ENCODE assay signal across 15 cellular contexts in the genomic region with DNA sequence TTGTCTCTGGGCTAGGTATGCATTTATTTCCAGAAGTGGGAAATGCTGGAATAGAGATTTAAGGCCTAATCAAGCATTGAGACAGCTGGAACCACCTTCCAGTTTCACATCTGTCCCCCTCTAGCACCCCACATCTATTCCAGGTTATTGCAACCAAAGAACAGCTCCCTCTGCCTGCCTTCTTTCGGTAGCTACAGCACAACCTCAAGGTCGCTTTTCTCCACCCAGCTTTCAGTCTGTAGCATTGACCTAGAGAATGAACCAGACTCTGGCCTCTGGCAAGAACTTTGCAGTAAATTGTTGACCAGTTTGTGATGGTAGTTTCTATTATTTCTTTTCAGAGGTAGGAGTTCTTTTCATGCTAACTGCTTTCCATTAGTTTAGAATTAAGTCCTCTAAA.
DNase-seq lines count a peak whose midpoint lies in the region; ATAC-seq and TF ChIP-seq lines count a peak whose summit lies in the region.
"Had no signal": no experiment of that assay in that cellular context is flagged by ENCODE, and none has a peak within 500 bp of the region (broad histone marks: within the 10 kb centered on the region; RNA-seq: fewer than 3 reads in every experiment).

No MANE protein-coding gene starts in this region.

- ATAC-seq in heart left ventricle (peak in 3 of 4 donors; percentile 43 to 60 (median 58)), Right ventricle myocardium inferior (no peak), foreskin keratinocyte (no peak), GM21526 (IDR thresholded peaks at IDR 0.05; ENCODE audit: low FRiP score, unreplicated experiment) (no peak)
- ATAC-seq in stimulated activated naive CD8-positive, alpha-beta T cell treated with anti-CD3 and anti-CD28 coated beads, Interleukin-15, amount 100 ng/mL, for 72 hours: no peak

- H3K4me3 ChIP-seq in heart left ventricle (no peak overlapping the region), testis (no peak overlapping the region)

- H3K9me3 Mint-ChIP-seq in stimulated activated naive CD8-positive, alpha-beta T cell treated with anti-CD3 and anti-CD28 coated beads, Interleukin-15, amount 100 ng/mL, for 72 hours: no peaks in the 10 kb centered on the region
- H3K9me3 Mint-ChIP-seq: dendritic cell treated with granulocyte-macrophage colony-stimulating factor and Interleukin-4, amounts not matched to agents 40 ng/mL and 50 ng/mL, for 4 days; mesothelial cell of epicardium had no signal

- H3K4me3 Mint-ChIP-seq in stimulated activated naive CD8-positive, alpha-beta T cell treated with anti-CD3 and anti-CD28 coated beads, Interleukin-15, amount 100 ng/mL, for 72 hours: no peak overlapping the region
- H3K4me3 Mint-ChIP-seq: dendritic cell treated with granulocyte-macrophage colony-stimulating factor and Interleukin-4, amounts not matched to agents 40 ng/mL and 50 ng/mL, for 4 days; mesothelial cell of epicardium had no signal

- TF ChIP-seq CTCF in heart left ventricle (IDR thresholded peaks at IDR 0.05) (peak in 9 of 12 donors; percentile 17 to 58 (median 32)), foreskin keratinocyte (conservative IDR thresholded peaks at IDR 0.05) (peak; percentile 20), testis (IDR thresholded peaks at IDR 0.05) (peak in 2 of 3 experiments; percentile 21 to 42)

- H3K27me3 ChIP-seq in heart left ventricle: no peaks in the 10 kb centered on the region
- no peaks in the 10 kb centered on the region for H3K27me3 ChIP-seq in foreskin keratinocyte
- H3K27me3 ChIP-seq in testis: no peaks in the 10 kb centered on the region

- H3K36me3 ChIP-seq in heart left ventricle (no peaks in the 10 kb centered on the region), testis (ENCODE audit: low read depth, missing control alignments) (no peaks in the 10 kb centered on the region)

- no peaks in the 10 kb centered on the region for H3K9me3 ChIP-seq in heart left ventricle
- H3K9me3 ChIP-seq in testis: no peaks in the 10 kb centered on the region

- no peaks in the 10 kb centered on the region for H3K4me1 Mint-ChIP-seq in stimulated activated naive CD8-positive, alpha-beta T cell treated with anti-CD3 and anti-CD28 coated beads, Interleukin-15, amount 100 ng/mL, for 72 hours

- TF ChIP-seq POLR2A in heart left ventricle (IDR thresholded peaks at IDR 0.05) (no peak), testis (IDR thresholded peaks at IDR 0.05) (no peak)

- peaks cover 9% of the 10 kb centered on the region for H3K27me3 Mint-ChIP-seq in stimulated activated naive CD8-positive, alpha-beta T cell treated with anti-CD3 and anti-CD28 coated beads, Interleukin-15, amount 100 ng/mL, for 72 hours

- no peak for DNase-seq in heart left ventricle
- DNase-seq in Right ventricle myocardium inferior (ENCODE audit: missing footprints): no peak
- DNase-seq in OCI-M1 (lab: John Stamatoyannopoulos, UW): peak; percentile 23
- no peak for DNase-seq in foreskin keratinocyte
- DNase-seq in testis: peak; percentile 69
- no peak for DNase-seq in COR-L47 (lab: John Stamatoyannopoulos, UW)
- no peak for DNase-seq in stimulated activated naive CD8-positive, alpha-beta T cell treated with anti-CD3 and anti-CD28 coated beads, Interleukin-15, amount 100 ng/mL, for 72 hours
- DNase-seq: amygdala, DMS79, NCI-H1092 treated with DMSO at 0.1 percent for 48 hours, substantia nigra, T-helper 9 cell had no signal

- intact Hi-C loops in heart left ventricle (cut with DNase I) (no loop called here), Right ventricle myocardium inferior (cut with DNase I) (no loop called here), testis (cut with DNase I; ENCODE audit: low total_unique reads) (no loop called here)

- no peak overlapping the region for H3K27ac Mint-ChIP-seq in stimulated activated naive CD8-positive, alpha-beta T cell treated with anti-CD3 and anti-CD28 coated beads, Interleukin-15, amount 100 ng/mL, for 72 hours
- H3K27ac Mint-ChIP-seq: dendritic cell treated with granulocyte-macrophage colony-stimulating factor and Interleukin-4, amounts not matched to agents 40 ng/mL and 50 ng/mL, for 4 days; mesothelial cell of epicardium had no signal

- H3K27ac ChIP-seq in heart left ventricle (peak overlapping the region in 3 of 12 donors; percentile 15 to 36 (median 31)), foreskin keratinocyte (no peak overlapping the region), testis (no peak overlapping the region)

- peaks cover 0 to 15% (median 3%) of the 10 kb centered on the region in 12 donors for H3K4me1 ChIP-seq in heart left ventricle
- peaks cover 7% of the 10 kb centered on the region for H3K4me1 ChIP-seq in foreskin keratinocyte
- H3K4me1 ChIP-seq in testis: no peaks in the 10 kb centered on the region

- WGBS in heart left ventricle, 4 donors: 16 to 53% (median 35%) methylated on average over 2 of the region's 2 CpGs
- WGBS in testis, 2 donors: 37 to 58% methylated on average over 2 of the region's 2 CpGs

Comparison
In these comparisons a context has a peak if more than half of its experiments do, and no peak if none do; other contexts are left out.
1. ATAC-seq: peak in heart left ventricle (3 of 4); none in Right ventricle myocardium inferior (single experiment), foreskin keratinocyte (single experiment), GM21526 (single experiment) and stimulated activated naive CD8-positive, alpha-beta T cell treated with anti-CD3 and anti-CD28 coated beads, Interleukin-15, amount 100 ng/mL, for 72 hours (single experiment).
2. DNase-seq: peak in OCI-M1 (single experiment) and testis (single experiment); none in heart left ventricle (0 of 5), Right ventricle myocardium inferior (single experiment), foreskin keratinocyte (0 of 2), COR-L47 (single experiment) and stimulated activated naive CD8-positive, alpha-beta T cell treated with anti-CD3 and anti-CD28 coated beads, Interleukin-15, amount 100 ng/mL, for 72 hours (0 of 2).
3. Peak in every context shown above with its lines, with median percentiles within 50 percentile points of each other: CTCF ChIP-seq.